Comparison of ENCODE assay signal across 9 cellular contexts in the genomic region with DNA sequence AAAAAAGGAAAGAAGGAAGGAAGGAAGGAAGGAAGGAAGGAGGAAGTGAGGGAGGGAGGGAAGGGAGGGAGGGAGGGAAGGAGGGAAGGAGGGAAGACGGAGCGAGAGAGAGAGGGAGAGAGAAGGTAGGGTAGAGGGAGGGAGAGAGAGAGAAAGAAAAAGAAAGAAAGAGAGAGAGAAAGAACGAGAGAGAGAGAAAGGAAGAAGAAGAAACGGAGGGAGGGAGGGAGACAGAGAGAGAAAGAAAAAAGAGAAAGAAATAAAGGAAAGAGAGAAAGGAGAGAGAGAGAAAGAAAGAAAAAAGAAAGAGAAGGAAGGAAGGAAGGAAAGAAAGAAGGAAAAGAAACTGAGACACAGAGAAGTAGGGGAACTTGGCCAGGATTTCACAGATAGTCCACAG. TPM values are rescaled to one million over a fixed set of nuclear protein-coding genes. Genes with fewer than 3 reads are reported as not detected.
"Had no signal": no experiment of that assay in that cellular context is flagged by ENCODE, and none has a peak within 500 bp of the region (broad histone marks: within the 10 kb centered on the region; RNA-seq: fewer than 3 reads in every experiment).

No MANE protein-coding gene starts in this region.

- FAIRE-seq: G401.6, GM12878, GM12891, GM12892, GM18507, GM19239 had no signal

- H3K4me3 ChIP-seq: GM12878 had no signal

- ATAC-seq: GM12878 had no signal

- DNase-seq: GDM1, GF-D8 had no signal

RNA-seq across cellular contexts. Expression of gene SLC6A2, which starts 8.4 kb away (rescaled TPM):
- total RNA-seq: G401, GM12878 had no signal
- polyA plus RNA-seq: GM12878 had no signal
